Comparison of ENCODE assay signal across 18 cellular contexts in genomic region chr7:118418433-118418832, GRCh38.
DNase-seq lines count a peak whose midpoint lies in the region; ATAC-seq and TF ChIP-seq lines count a peak whose summit lies in the region.
"Had no signal": no experiment of that assay in that cellular context is flagged by ENCODE, and none has a peak within 500 bp of the region (broad histone marks: within the 10 kb centered on the region; RNA-seq: fewer than 3 reads in every experiment).

No MANE protein-coding gene starts in this region.

- intact Hi-C loops in mucosa of descending colon (cut with DNase I, micrococcal nuclease), result no loop called here

- no peaks in the 10 kb centered on the region for H3K9me3 ChIP-seq in mucosa of descending colon
- H3K9me3 ChIP-seq: BLaER1 had no signal

- TF ChIP-seq CTCF in mucosa of descending colon (IDR thresholded peaks at IDR 0.05), result no peak

- no peaks in the 10 kb centered on the region for H3K36me3 ChIP-seq in mucosa of descending colon (ENCODE audit: low read depth)
- H3K36me3 ChIP-seq: BLaER1 had no signal

- DNase-seq in NCI-H146 (lab: John Stamatoyannopoulos, UW), result peak; percentile 11
- DNase-seq in NCI-H146 treated with DMSO at 0.1 percent for 48 hours (lab: John Stamatoyannopoulos, UW; ENCODE audit: unreplicated experiment), result no peak
- peak; percentile 82 for DNase-seq in NCI-H748 (lab: John Stamatoyannopoulos, UW; ENCODE audit: unreplicated experiment)
- DNase-seq in mucosa of descending colon, result no peak
- no peak for DNase-seq in cerebellum (ENCODE audit: low spot score)
- DNase-seq: CD4-positive, CD25-positive, alpha-beta regulatory T cell; CD8-positive, alpha-beta T cell; DMS 273 treated with DMSO at 0.1 percent for 48 hours; DMS79; EL; GDM1; H9 had no signal

- no peak overlapping the region for H3K4me3 ChIP-seq in mucosa of descending colon
- H3K4me3 ChIP-seq: BLaER1, GM12878, GM23338 had no signal

- H3K4me1 ChIP-seq in mucosa of descending colon (ENCODE audit: low read depth), result no peaks in the 10 kb centered on the region
- H3K4me1 ChIP-seq: BLaER1 had no signal

- ATAC-seq in mucosa of descending colon, result peak; percentile 43
- ATAC-seq in HG03095 (IDR thresholded peaks at IDR 0.05; ENCODE audit: unreplicated experiment), result no peak
- ATAC-seq in GM19351 (IDR thresholded peaks at IDR 0.05; ENCODE audit: unreplicated experiment), result no peak
- ATAC-seq: CD8-positive, alpha-beta T cell; GM12878; GM23338; HCT116 had no signal

Comparison
In these comparisons a context has a peak if more than half of its experiments do, and no peak if none do; other contexts are left out.
1. DNase-seq: peak in NCI-H146 (single experiment) and NCI-H748 (single experiment); none in NCI-H146 treated with DMSO at 0.1 percent for 48 hours (single experiment), mucosa of descending colon (0 of 3) and cerebellum (single experiment).